In genomic region chr16:11534262-11534661, GRCh38 we compare ENCODE assay signal across 16 cellular contexts. TPM values are rescaled to one million over a fixed set of nuclear protein-coding genes. Genes with fewer than 3 reads are reported as not detected.
DNase-seq lines count a peak whose midpoint lies in the region; ATAC-seq and TF ChIP-seq lines count a peak whose summit lies in the region.
"Had no signal": no experiment of that assay in that cellular context is flagged by ENCODE, and none has a peak within 500 bp of the region (broad histone marks: within the 10 kb centered on the region; RNA-seq: fewer than 3 reads in every experiment).

No MANE protein-coding gene starts in this region.

- no peaks in the 10 kb centered on the region for H3K79me2 ChIP-seq in fibroblast of lung (ENCODE audit: control insufficient read depth, insufficient read depth, low read length)

- DNase-seq in right cardiac atrium (peak in 1 of 3 donors; percentile 46), Right ventricle myocardium superior (no peak), fibroblast of lung (ENCODE audit: low read depth in 2 of 2) (peak; percentile 6 to 61), mucosa of descending colon (no peak), ovary (no peak), GM10266 (ENCODE audit: extremely low spot score) (no peak)
- no peak for DNase-seq in activated CD4-positive, alpha-beta T cell treated with anti-CD3 and anti-CD28 coated beads for 48 hours
- no peak for DNase-seq in activated T-cell treated with anti-CD3 and anti-CD28 coated beads, Interleukin-2, amount 50 U/mL, for 1 hour
- DNase-seq: activated naive CD8-positive, alpha-beta T cell treated with anti-CD3 and anti-CD28 coated beads, Interleukin-2, amount 10 ng/mL, durations not matched to agents 7 days and 5 days; left lung; SK-N-SH; stimulated activated naive CD4-positive, alpha-beta T cell had no signal

- H3K27me3 ChIP-seq in right cardiac atrium (ENCODE audit: control insufficient read depth, insufficient read depth) (no peaks in the 10 kb centered on the region), fibroblast of lung (ENCODE audit: control insufficient read depth, insufficient read depth, low read length) (no peaks in the 10 kb centered on the region), ovary (no peaks in the 10 kb centered on the region)
- H3K27me3 ChIP-seq: BLaER1, left lung, right atrium auricular region, tibial nerve had no signal

- WGBS in right cardiac atrium = 58% methylated on average over 2 of the region's 2 CpGs
- 55 to 64% (median 60%) methylated on average over 2 of the region's 2 CpGs for WGBS in ovary, 3 donors

- H3K4me1 ChIP-seq in right cardiac atrium (ENCODE audit: control insufficient read depth, insufficient read depth, low read length) (no peaks in the 10 kb centered on the region), fibroblast of lung (ENCODE audit: control insufficient read depth, extremely low read depth, insufficient read depth, low read length) (no peaks in the 10 kb centered on the region), mucosa of descending colon (ENCODE audit: low read depth) (no peaks in the 10 kb centered on the region), ovary (ENCODE audit: insufficient read depth) (no peaks in the 10 kb centered on the region)
- H3K4me1 ChIP-seq: left lung, right atrium auricular region had no signal

- H3K4me3 ChIP-seq in right cardiac atrium (ENCODE audit: low read length) (no peak overlapping the region), fibroblast of lung (replicated peaks in 1 of 4; ENCODE audit: control extremely low read depth in 1 of 4, insufficient read depth in 1 of 4, low read depth in 3 of 4, low read length in 4 of 4) (no peak overlapping the region), mucosa of descending colon (no peak overlapping the region), ovary (no peak overlapping the region)
- H3K4me3 ChIP-seq: BLaER1, left lung, right atrium auricular region, tibial nerve had no signal

- no peak overlapping the region for H2AFZ ChIP-seq in fibroblast of lung (ENCODE audit: low read length)

- H3K9me3 ChIP-seq in right cardiac atrium (ENCODE audit: control insufficient read depth, low read length) (no peaks in the 10 kb centered on the region), fibroblast of lung (ENCODE audit: control insufficient read depth, insufficient read depth, low read depth, low read length) (no peaks in the 10 kb centered on the region), mucosa of descending colon (no peaks in the 10 kb centered on the region), ovary (no peaks in the 10 kb centered on the region)
- H3K9me3 ChIP-seq: BLaER1, left lung, right atrium auricular region, SK-N-SH, tibial nerve had no signal

- H3K27ac ChIP-seq in right cardiac atrium (ENCODE audit: low read length) (no peak overlapping the region), fibroblast of lung (ENCODE audit: insufficient read depth, low read length) (no peak overlapping the region), ovary (no peak overlapping the region)
- H3K27ac ChIP-seq: BLaER1, left lung, right atrium auricular region, tibial nerve had no signal

- intact Hi-C loops in right cardiac atrium (cut with DNase I) = loop anchor here in 2 of 4 donors (5.0 to 10.0 kb wide), 4 partner anchors 108 to 281 kb away; no protein-coding TSS in a partner anchor
- intact Hi-C loops in Right ventricle myocardium superior (cut with DNase I) = loop anchor here (5.0 kb wide), 1 partner anchor 183 kb away; no protein-coding TSS in a partner anchor
- intact Hi-C loops in mucosa of descending colon (cut with DNase I, micrococcal nuclease) = loop anchor here in 1 of 2 donors (5.0 kb wide), 1 partner anchor 108 kb away; no protein-coding TSS in a partner anchor
- intact Hi-C loops in ovary (cut with DNase I) = loop anchor here in 3 of 4 donors (5.0 to 10.0 kb wide), 4 partner anchors 101 to 281 kb away; no protein-coding TSS in a partner anchor

- no peak for TF ChIP-seq CTCF in fibroblast of lung (conservative IDR thresholded peaks at IDR 0.05 in 1 of 2, IDR thresholded peaks at IDR 0.05 in 1 of 2; ENCODE audit: low read depth in 1 of 2, low read length in 2 of 2)
- no peak for TF ChIP-seq CTCF in mucosa of descending colon (IDR thresholded peaks at IDR 0.05)
- TF ChIP-seq CTCF in ovary (IDR thresholded peaks at IDR 0.05) = no peak
- TF ChIP-seq CTCF in GM10266 (IDR thresholded peaks at IDR 0.05; ENCODE audit: control insufficient read depth, insufficient read depth, low read depth, missing control alignments) = no peak

- TF ChIP-seq POLR2A in ovary (IDR thresholded peaks at IDR 0.05) = no peak

- H3K36me3 ChIP-seq in fibroblast of lung (ENCODE audit: control insufficient read depth, insufficient read depth, low read length) (no peaks in the 10 kb centered on the region), mucosa of descending colon (ENCODE audit: low read depth) (no peaks in the 10 kb centered on the region), ovary (no peaks in the 10 kb centered on the region)
- H3K36me3 ChIP-seq: BLaER1, left lung, right atrium auricular region, tibial nerve had no signal

- peak; percentile 11 to 23 for ATAC-seq in right cardiac atrium
- ATAC-seq in Right ventricle myocardium superior (ENCODE audit: poor library complexity) = no peak
- ATAC-seq in mucosa of descending colon = peak; percentile 36
- ATAC-seq: activated T-helper 17 cell treated with anti-CD3 and anti-CD28 coated beads, Interleukin-2, amount 50 U/mL, for 72 hours; left lung had no signal

- TF ChIP-seq EP300 in ovary (IDR thresholded peaks at IDR 0.05) = no peak

- H3K4me2 ChIP-seq in fibroblast of lung (ENCODE audit: extremely low read depth, insufficient read depth, low read length) = no peak overlapping the region
- H3K4me2 ChIP-seq: BLaER1, SK-N-SH had no signal

- H3K9ac ChIP-seq in fibroblast of lung (ENCODE audit: insufficient read depth, low read length) = no peak overlapping the region
- H3K9ac ChIP-seq: BLaER1, SK-N-SH had no signal

- H4K20me1 ChIP-seq in fibroblast of lung (ENCODE audit: control insufficient read depth, extremely low read depth, insufficient read depth, low read length) = no peaks in the 10 kb centered on the region
- H4K20me1 ChIP-seq: BLaER1 had no signal

RNA-seq across cellular contexts. Expression of gene LITAF, which starts 52.5 kb away (rescaled TPM):
- total RNA-seq in right cardiac atrium (10 to 100 TPM; 54.0 to 76.5 (median 65.3) TPM), Right ventricle myocardium superior (74.3 TPM), fibroblast of lung (70.9 and 79.6 TPM in 2 replicates), mucosa of descending colon (100 to 1,000 TPM; 140 to 308 (median 246) TPM), ovary (100 to 1,000 TPM in 4 of 7 donors, 10 to 100 TPM in 3; 39.7 to 169 (median 105) TPM)
- polyA plus RNA-seq in right cardiac atrium (25.7 TPM), fibroblast of lung (128 and 162 TPM in 2 replicates), ovary (100 to 1,000 TPM in 1 of 2 donors, 10 to 100 TPM in 1; 49.1 to 139 TPM)
- 108 and 157 TPM in 2 replicates for polyA plus RNA-seq in fibroblast of lung (2012)
- polyA minus RNA-seq in fibroblast of lung (ENCODE audit: low replicate concordance) = 291 and 341 TPM in 2 replicates

Comparison
In these comparisons a context has a peak if more than half of its experiments do, and no peak if none do; other contexts are left out.
1. DNase-seq: peak in fibroblast of lung (2 of 2); none in Right ventricle myocardium superior (single experiment), mucosa of descending colon (0 of 3), ovary (0 of 5), activated CD4-positive, alpha-beta T cell treated with anti-CD3 and anti-CD28 coated beads for 48 hours (single experiment), activated T-cell treated with anti-CD3 and anti-CD28 coated beads, Interleukin-2, amount 50 U/mL, for 1 hour (single experiment) and GM10266 (single experiment).